23 cellular contexts compared by ENCODE assay signal in the genomic region with DNA sequence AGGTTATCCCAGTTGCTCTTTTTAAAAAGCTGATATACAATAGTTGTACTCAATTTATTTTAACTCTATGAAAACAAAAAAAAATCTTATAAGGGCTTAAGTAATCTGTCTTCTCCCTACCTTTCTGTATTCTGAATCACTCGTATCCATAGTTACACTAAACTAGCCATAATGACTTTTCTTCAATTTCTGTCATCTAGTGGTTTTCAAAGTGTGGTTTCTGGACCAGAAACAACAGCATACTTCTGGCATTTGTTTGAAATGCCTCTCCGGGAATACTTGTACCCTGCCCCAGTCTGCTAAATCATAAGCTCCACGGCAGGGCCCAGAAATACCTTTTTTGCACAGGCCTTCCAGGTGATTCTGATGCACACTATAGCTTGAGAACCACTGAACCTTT.
"Had no signal": no experiment of that assay in that cellular context is flagged by ENCODE, and none has a peak within 500 bp of the region (broad histone marks: within the 10 kb centered on the region; RNA-seq: fewer than 3 reads in every experiment).

No MANE protein-coding gene starts in this region.

- H3K27ac Mint-ChIP-seq: activated CD4-positive, alpha-beta T cell treated with anti-CD3 and anti-CD28 coated beads, Interleukin-2, amount 10 ng/mL, durations not matched to agents 24 days and 14 days; activated CD8-positive, alpha-beta memory T cell treated with anti-CD3 and anti-CD28 coated beads, Interleukin-2, amount 10 ng/mL, durations not matched to agents 7 days and 5 days; activated naive CD8-positive, alpha-beta T cell; activated T-cell treated with anti-CD3 and anti-CD28 coated beads, Interleukin-2, amount 50 U/mL, for 24 hours; activated T-helper 1 cell treated with anti-CD3 and anti-CD28 coated beads, Interleukin-12 subunit alpha, Interleukin-12 subunit beta, Interleukin-2, Interleukin-4 antibody, amounts not matched to agents 30 ng/mL and 10 ng/mL and 1 ng/mL, durations not matched to agents 14 hours and 24 hours and 36 hours; brain; T-helper 1 cell treated with Interleukin-12 subunit alpha and Interleukin-12 subunit beta and Interleukin-4 antibody, amounts not matched to agents 30 μg/mL and 1 μg/mL, for 36 hours; WTC11 had no signal

- H3K4me3 Mint-ChIP-seq: activated CD4-positive, alpha-beta T cell treated with anti-CD3 and anti-CD28 coated beads, Interleukin-2, amount 10 ng/mL, durations not matched to agents 24 days and 14 days; activated CD8-positive, alpha-beta memory T cell treated with anti-CD3 and anti-CD28 coated beads, Interleukin-2, amount 10 ng/mL, durations not matched to agents 7 days and 5 days; activated naive CD8-positive, alpha-beta T cell; activated T-cell treated with anti-CD3 and anti-CD28 coated beads, Interleukin-2, amount 50 U/mL, for 24 hours; activated T-helper 1 cell treated with anti-CD3 and anti-CD28 coated beads, Interleukin-12 subunit alpha, Interleukin-12 subunit beta, Interleukin-2, Interleukin-4 antibody, amounts not matched to agents 30 ng/mL and 10 ng/mL and 1 ng/mL, durations not matched to agents 14 hours and 24 hours and 36 hours; brain; central memory CD8-positive, alpha-beta T cell; T-helper 1 cell treated with Interleukin-12 subunit alpha and Interleukin-12 subunit beta and Interleukin-4 antibody, amounts not matched to agents 30 μg/mL and 1 μg/mL, for 36 hours; WTC11 had no signal

- ATAC-seq: activated CD8-positive, alpha-beta memory T cell treated with anti-CD3 and anti-CD28 coated beads, Interleukin-2, amount 10 ng/mL, durations not matched to agents 7 days and 5 days; WTC11 had no signal

- H3K4me1 Mint-ChIP-seq: activated CD4-positive, alpha-beta T cell treated with anti-CD3 and anti-CD28 coated beads, Interleukin-2, amount 10 ng/mL, durations not matched to agents 24 days and 14 days; activated CD8-positive, alpha-beta memory T cell treated with anti-CD3 and anti-CD28 coated beads, Interleukin-2, amount 10 ng/mL, durations not matched to agents 7 days and 5 days; central memory CD8-positive, alpha-beta T cell; WTC11 had no signal

- H3K27me3 Mint-ChIP-seq: activated CD4-positive, alpha-beta T cell treated with anti-CD3 and anti-CD28 coated beads, Interleukin-2, amount 10 ng/mL, durations not matched to agents 24 days and 14 days; activated CD8-positive, alpha-beta memory T cell treated with anti-CD3 and anti-CD28 coated beads, Interleukin-2, amount 10 ng/mL, durations not matched to agents 7 days and 5 days; activated naive CD8-positive, alpha-beta T cell; activated T-cell treated with anti-CD3 and anti-CD28 coated beads, Interleukin-2, amount 50 U/mL, for 24 hours; brain; central memory CD8-positive, alpha-beta T cell had no signal

- H3K36me3 Mint-ChIP-seq: activated CD8-positive, alpha-beta memory T cell treated with anti-CD3 and anti-CD28 coated beads, Interleukin-2, amount 10 ng/mL, durations not matched to agents 7 days and 5 days; activated naive CD8-positive, alpha-beta T cell; brain had no signal

- DNase-seq: activated CD4-positive, alpha-beta T cell treated with anti-CD3 and anti-CD28 coated beads, Interleukin-2, amount 10 ng/mL, durations not matched to agents 24 days and 14 days; activated CD4-positive, alpha-beta T cell treated with anti-CD3 and anti-CD28 coated beads, Interleukin-2, amount 50 U/mL, for 48 hours; activated CD4-positive, CD25-positive, alpha-beta regulatory T cell treated with anti-CD3 and anti-CD28 coated beads, Interleukin-2, amount 50 U/mL, for 72 hours; activated CD8-positive, alpha-beta memory T cell treated with anti-CD3 and anti-CD28 coated beads, Interleukin-2, amount 10 ng/mL, durations not matched to agents 7 days and 5 days; activated effector memory CD4-positive, alpha-beta T cell treated with Interleukin-2 at 50 U/mL for 16 hours; activated naive CD4-positive, alpha-beta T cell; activated T-cell treated with anti-CD3 and anti-CD28 coated beads, Interleukin-2, amount 50 U/mL, for 24 hours; MM.1S; NCI-H1105; NCI-H1436 treated with DMSO at 0.1 percent for 48 hours; NCI-H187; NCI-H2081; NCI-H510A treated with DMSO at 0.1 percent for 48 hours; NCI-H69; NK-92 treated with Interleukin-12 subunit alpha and Interleukin-12 subunit beta, amount 100 ng/mL, for 24 hours; Peyer's patch; SHP77 treated with DMSO at 0.1 percent for 48 hours had no signal

- H3K4me3 ChIP-seq: Peyer's patch had no signal
